In the genomic region with DNA sequence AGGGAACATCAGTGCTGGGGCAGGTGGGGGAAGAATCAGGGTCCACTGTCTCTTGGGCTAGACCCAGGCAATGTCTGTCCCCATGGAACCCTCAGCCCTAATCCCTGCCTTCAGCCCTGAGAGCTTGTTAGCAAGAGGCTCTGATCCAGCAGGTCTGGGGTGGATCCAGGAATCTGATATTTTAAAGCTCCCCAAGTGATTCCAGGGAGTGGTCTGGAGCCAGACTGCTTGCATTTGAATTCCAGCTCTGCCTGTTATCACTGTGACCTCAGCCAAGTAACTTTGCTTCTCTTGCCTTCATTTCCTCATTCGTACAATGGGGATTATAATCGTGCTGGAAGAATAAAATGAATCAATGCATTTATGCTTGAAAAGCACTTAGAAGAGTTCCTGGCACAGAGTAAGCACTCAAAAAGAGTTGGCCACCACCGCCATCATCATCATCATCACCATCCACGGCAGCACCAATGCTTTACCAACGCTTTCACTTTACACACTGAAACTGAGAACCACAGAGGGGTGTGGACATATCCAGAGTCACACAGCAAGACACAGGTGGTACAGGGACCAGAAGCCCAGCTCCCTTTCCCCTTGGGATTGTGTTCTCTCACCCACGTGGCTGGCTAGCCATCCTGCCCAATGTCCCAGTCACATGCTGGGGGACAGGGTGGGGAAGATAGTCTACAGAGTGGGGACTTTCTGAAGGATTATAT, we compare ENCODE assay signal across 14 cellular contexts.
"Had no signal": no experiment of that assay in that cellular context is flagged by ENCODE, and none has a peak within 500 bp of the region (broad histone marks: within the 10 kb centered on the region; RNA-seq: fewer than 3 reads in every experiment).

No MANE protein-coding gene starts in this region.

- H3K4me3 Mint-ChIP-seq: activated naive CD8-positive, alpha-beta T cell treated with anti-CD3 and anti-CD28 coated beads, Interleukin-2, amount 50 U/mL, for 24 hours; mesothelial cell of epicardium; neural progenitor cell; T-helper 1 cell treated with Interleukin-12 subunit alpha and Interleukin-12 subunit beta and Interleukin-4 antibody, amounts not matched to agents 30 μg/mL and 1 μg/mL, for 36 hours had no signal

- H3K27me3 ChIP-seq: neural progenitor cell had no signal

- H3K27ac Mint-ChIP-seq: activated naive CD8-positive, alpha-beta T cell treated with anti-CD3 and anti-CD28 coated beads, Interleukin-2, amount 50 U/mL, for 24 hours; mesothelial cell of epicardium; neural progenitor cell; T-helper 1 cell treated with Interleukin-12 subunit alpha and Interleukin-12 subunit beta and Interleukin-4 antibody, amounts not matched to agents 30 μg/mL and 1 μg/mL, for 36 hours had no signal

- H3K9me3 Mint-ChIP-seq: activated naive CD8-positive, alpha-beta T cell treated with anti-CD3 and anti-CD28 coated beads, Interleukin-2, amount 50 U/mL, for 24 hours; mesothelial cell of epicardium; neural progenitor cell; T-helper 1 cell treated with Interleukin-12 subunit alpha and Interleukin-12 subunit beta and Interleukin-4 antibody, amounts not matched to agents 30 μg/mL and 1 μg/mL, for 36 hours had no signal

- H3K36me3 ChIP-seq: neural progenitor cell had no signal

- ATAC-seq: activated naive CD8-positive, alpha-beta T cell treated with anti-CD3 and anti-CD28 coated beads, Interleukin-2, amount 50 U/mL, for 24 hours; SK-N-SH treated with all-trans-retinoic acid at 6 μM for 48 hours had no signal

- H3K27ac ChIP-seq: coronary artery, epithelial cell of prostate, neural progenitor cell had no signal

- DNase-seq: activated CD4-positive, alpha-beta T cell treated with anti-CD3 and anti-CD28 coated beads, Interleukin-2, amount 50 U/mL, for 1 hour; activated CD4-positive, CD25-positive, alpha-beta regulatory T cell; activated naive CD8-positive, alpha-beta T cell treated with anti-CD3 and anti-CD28 coated beads, Interleukin-2, amount 50 U/mL, for 24 hours; central memory CD4-positive, alpha-beta T cell; effector CD8-positive, alpha-beta T cell; hippocampal formation; retina; stimulated activated naive CD4-positive, alpha-beta T cell treated with Interleukin-2 at 50 U/mL for 16 hours had no signal

- H3K36me3 Mint-ChIP-seq: mesothelial cell of epicardium, neural progenitor cell had no signal

- H2AFZ ChIP-seq: neural progenitor cell had no signal

- H3K9ac ChIP-seq: neural progenitor cell had no signal

- H3K4me3 ChIP-seq: coronary artery, neural progenitor cell had no signal

- H3K4me2 ChIP-seq: neural progenitor cell had no signal
